In the genomic region with DNA sequence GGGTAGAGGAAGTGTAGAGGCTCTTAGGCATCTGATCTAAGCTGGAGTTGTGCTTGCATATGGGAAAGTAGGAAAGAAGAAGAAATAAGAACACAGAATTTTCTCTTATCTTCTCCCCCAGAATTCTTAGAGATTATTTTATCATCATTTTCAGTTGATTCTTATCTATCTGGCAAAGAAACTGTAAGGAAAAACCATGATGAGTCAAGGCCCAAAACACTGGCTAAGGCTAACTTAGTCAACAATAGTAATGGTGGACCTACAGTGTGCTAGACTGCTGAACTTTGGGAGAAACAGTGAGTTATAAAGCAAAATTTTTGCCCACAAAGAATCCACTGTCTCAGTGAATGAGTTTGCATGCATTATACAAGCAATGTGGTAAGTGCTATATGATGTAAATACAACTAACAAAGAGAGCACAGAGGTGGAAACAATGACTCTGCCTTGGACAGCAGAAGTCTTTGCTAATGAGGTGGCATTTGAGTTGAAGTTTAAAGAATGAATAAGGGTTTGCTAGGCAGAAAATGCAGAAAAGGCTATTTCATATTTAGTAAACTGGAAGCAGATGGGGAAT, we compare ENCODE assay signal across 25 cellular contexts.
DNase-seq lines count a peak whose midpoint lies in the region; ATAC-seq, FAIRE-seq and TF ChIP-seq lines count a peak whose summit lies in the region.
"Had no signal": no experiment of that assay in that cellular context is flagged by ENCODE, and none has a peak within 500 bp of the region (broad histone marks: within the 10 kb centered on the region; RNA-seq: fewer than 3 reads in every experiment).

No MANE protein-coding gene starts in this region.

- H3K9me3 Mint-ChIP-seq in activated naive CD4-positive, alpha-beta T cell treated with anti-CD3 and anti-CD28 coated beads for 36 hours: no peaks in the 10 kb centered on the region
- H3K9me3 Mint-ChIP-seq: activated CD4-positive, alpha-beta memory T cell treated with anti-CD3 and anti-CD28 coated beads for 36 hours; activated naive CD4-positive, alpha-beta T cell treated with anti-CD3 and anti-CD28 coated beads, Interleukin-2, amount 50 U/mL, for 24 hours; neural progenitor cell had no signal

- in situ Hi-C loops in GM12878 (cut with MboI): no loop called here

- CTCF ChIA-PET in GM12878 (lab: Yijun Ruan, JAX): interaction anchor here (0.9 to 1.3 kb wide), 3 partner anchors 9 to 190 kb away, joined by 3 to 6 read pairs (median 3); no protein-coding TSS in a partner anchor
- CTCF ChIA-PET in activated naive CD4-positive, alpha-beta T cell treated with anti-CD3 and anti-CD28 coated beads for 36 hours (lab: Charles Lee): interaction anchor here (1.0 to 1.2 kb wide), 2 partner anchors 13 to 700 kb away, joined by 4 read pairs; no protein-coding TSS in a partner anchor

- H3K4me1 ChIP-seq in GM12878 (ENCODE audit: control insufficient read depth, insufficient read depth, low read length): peaks cover 12% of the 10 kb centered on the region
- H3K4me1 ChIP-seq: gastroesophageal sphincter, neural progenitor cell, prostate gland, vagina had no signal

- H3K36me3 ChIP-seq in GM12878 (ENCODE audit: control insufficient read depth in 2 of 2, insufficient read depth in 2 of 2, low read length in 1 of 2): no peaks in the 10 kb centered on the region
- H3K36me3 ChIP-seq: gastroesophageal sphincter, neural progenitor cell, prostate gland, vagina had no signal

- no peak overlapping the region for H3K4me2 ChIP-seq in GM12878 (ENCODE audit: control insufficient read depth, insufficient read depth)
- H3K4me2 ChIP-seq: neural progenitor cell had no signal

- intact Hi-C loops in GM12878 (cut with micrococcal nuclease; ENCODE audit: unreplicated experiment): no loop called here
- intact Hi-C loops in activated naive CD4-positive, alpha-beta T cell treated with anti-CD3 and anti-CD28 coated beads for 36 hours (cut with micrococcal nuclease): no loop called here

- H3K27me3 ChIP-seq in GM12878 (replicated peaks in 1 of 2; ENCODE audit: control insufficient read depth in 2 of 2, insufficient read depth in 2 of 2, low read length in 1 of 2): no peaks in the 10 kb centered on the region
- no peaks in the 10 kb centered on the region for H3K27me3 ChIP-seq in layer of hippocampus (ENCODE audit: control insufficient read depth, insufficient read depth, low read length)
- H3K27me3 ChIP-seq: gastroesophageal sphincter, neural progenitor cell, vagina had no signal

- no peak overlapping the region for H3K27ac Mint-ChIP-seq in activated naive CD4-positive, alpha-beta T cell treated with anti-CD3 and anti-CD28 coated beads for 36 hours
- H3K27ac Mint-ChIP-seq: activated CD4-positive, alpha-beta memory T cell treated with anti-CD3 and anti-CD28 coated beads for 36 hours; activated naive CD4-positive, alpha-beta T cell treated with anti-CD3 and anti-CD28 coated beads, Interleukin-2, amount 50 U/mL, for 24 hours; neural progenitor cell; T-helper 17 cell had no signal

- H3K79me2 ChIP-seq in GM12878 (ENCODE audit: control insufficient read depth, insufficient read depth, low read length): no peaks in the 10 kb centered on the region

- BruUV-seq in GM12878 (replicated peaks; lab: Mats Ljungman, UMichigan): no TSS peak

- no peak overlapping the region for H2AFZ ChIP-seq in GM12878 (ENCODE audit: control insufficient read depth, low read depth, low read length)
- H2AFZ ChIP-seq: neural progenitor cell had no signal

- ATAC-seq in GM12878: peak; percentile 51; the same call in 2 of the 3 replicates
- ATAC-seq: gastroesophageal sphincter, left lobe of liver, mucosa of descending colon, T-helper 17 cell had no signal

- no peak for TF ChIP-seq RAD21 in GM12878 (IDR thresholded peaks at IDR 0.05; ENCODE audit: insufficient read depth, low read depth, low read length)

- FAIRE-seq in HTR-8/SVneo (lab: Jason Lieb, UNC): peak; percentile 38
- FAIRE-seq in GM12878 (lab: Jason Lieb, UNC): no peak
- no peak for FAIRE-seq in GM19239 (lab: Jason Lieb, UNC)

- H3K4me3 Mint-ChIP-seq in activated naive CD4-positive, alpha-beta T cell treated with anti-CD3 and anti-CD28 coated beads for 36 hours: no peak overlapping the region
- H3K4me3 Mint-ChIP-seq: activated CD4-positive, alpha-beta memory T cell treated with anti-CD3 and anti-CD28 coated beads for 36 hours; activated naive CD4-positive, alpha-beta T cell treated with anti-CD3 and anti-CD28 coated beads, Interleukin-2, amount 50 U/mL, for 24 hours; neural progenitor cell; T-helper 17 cell had no signal

- SMC1A ChIA-PET in GM12878 (lab: Charles Lee; ENCODE audit: uncharacterized antibody, unreplicated experiment): interaction anchor here (0.8 to 1.2 kb wide), 3 partner anchors 20 to 46 kb away, joined by 3 read pairs; no protein-coding TSS in a partner anchor

- no peak overlapping the region for H3K27ac ChIP-seq in GM12878 (ENCODE audit: control insufficient read depth, insufficient read depth)
- H3K27ac ChIP-seq in layer of hippocampus (ENCODE audit: low read depth, low read length): peak overlapping the region; percentile 71
- H3K27ac ChIP-seq: gastroesophageal sphincter, neural progenitor cell, prostate gland, skin epidermis, vagina had no signal

- H3K4me1 Mint-ChIP-seq in activated naive CD4-positive, alpha-beta T cell treated with anti-CD3 and anti-CD28 coated beads for 36 hours (ENCODE audit: low read depth): no peaks in the 10 kb centered on the region
- H3K4me1 Mint-ChIP-seq: activated naive CD4-positive, alpha-beta T cell treated with anti-CD3 and anti-CD28 coated beads, Interleukin-2, amount 50 U/mL, for 24 hours; neural progenitor cell; T-helper 17 cell had no signal

- TF ChIP-seq CTCF in AG10803 (conservative IDR thresholded peaks at IDR 0.05; ENCODE audit: low read length) (no peak), GM12878 (IDR thresholded peaks at IDR 0.05 in 2 of 3, conservative IDR thresholded peaks at IDR 0.05 in 1 of 3; ENCODE audit: control insufficient read depth in 2 of 3, extremely low read depth in 1 of 3, insufficient read depth in 1 of 3, low read depth in 3 of 3, low read length in 3 of 3) (no peak)

- H3K9me3 ChIP-seq in GM12878 (replicated peaks; ENCODE audit: control insufficient read depth, insufficient read depth, low read length): no peaks in the 10 kb centered on the region
- H3K9me3 ChIP-seq: gastroesophageal sphincter, mucosa of descending colon, prostate gland, vagina had no signal

- no peaks in the 10 kb centered on the region for H3K36me3 Mint-ChIP-seq in activated naive CD4-positive, alpha-beta T cell treated with anti-CD3 and anti-CD28 coated beads for 36 hours (ENCODE audit: low read depth)
- H3K36me3 Mint-ChIP-seq: activated CD4-positive, alpha-beta memory T cell treated with anti-CD3 and anti-CD28 coated beads for 36 hours; activated naive CD4-positive, alpha-beta T cell treated with anti-CD3 and anti-CD28 coated beads, Interleukin-2, amount 50 U/mL, for 24 hours; neural progenitor cell had no signal

- no peak overlapping the region for H3K9ac ChIP-seq in GM12878 (ENCODE audit: control insufficient read depth, insufficient read depth, low read length)
- H3K9ac ChIP-seq: neural progenitor cell had no signal

- H3K27me3 Mint-ChIP-seq in activated naive CD4-positive, alpha-beta T cell treated with anti-CD3 and anti-CD28 coated beads for 36 hours (ENCODE audit: low read depth): peaks cover 6% of the 10 kb centered on the region

- no peak overlapping the region for H3K4me3 ChIP-seq in AG10803 (ENCODE audit: low read length)
- no peak overlapping the region for H3K4me3 ChIP-seq in GM12878
- H3K4me3 ChIP-seq: gastroesophageal sphincter, mucosa of descending colon, neural progenitor cell, prostate gland, skin epidermis, vagina had no signal

- TF ChIP-seq POLR2A in GM12878 (IDR thresholded peaks at IDR 0.05; ENCODE audit: low read depth, low read length): no peak

- POLR2A ChIA-PET in GM12878 (lab: Charles Lee): no interaction called here

- DNase-seq in AG10803 (ENCODE audit: low read depth) (peak; percentile 59), HTR-8/SVneo (ENCODE audit: insufficient read length, low spot score) (no peak), GM12878 (ENCODE audit: low read depth, low spot score) (no peak), H4 (ENCODE audit: low spot score) (no peak), GM19239 (ENCODE audit: insufficient read length, low spot score) (no peak), T-helper 9 cell (no peak)
- no peak for DNase-seq in activated naive CD4-positive, alpha-beta T cell treated with anti-CD3 and anti-CD28 coated beads for 36 hours
- DNase-seq: activated CD4-positive, alpha-beta memory T cell treated with anti-CD3 and anti-CD28 coated beads for 36 hours; EL; HCEC 1CT; mucosa of descending colon; NCI-H146; NCI-H2171 treated with DMSO at 0.1 percent for 48 hours; NCI-H748 treated with DMSO at 0.1 percent for 48 hours; OCI-M1; stimulated activated CD4-positive, alpha-beta T cell treated with anti-CD3 and anti-CD28 coated beads, Interleukin-4, amount 100 ng/mL, for 1 hour; T-helper 17 cell had no signal

- TF ChIP-seq EP300 in GM12878 (IDR thresholded peaks at IDR 0.05; ENCODE audit: borderline replicate concordance in 1 of 2, control insufficient read depth in 1 of 2, low read depth in 2 of 2, low read length in 2 of 2): no peak

- RAD21 ChIA-PET in GM12878 (lab: Charles Lee; ENCODE audit: unreplicated experiment): no interaction called here

- no peaks in the 10 kb centered on the region for H4K20me1 ChIP-seq in GM12878 (ENCODE audit: control insufficient read depth, insufficient read depth)

TF ChIP-seq in GM12878, 131 proteins besides CTCF, POLR2A, EP300 and RAD21 (continues in another document):
- TF ChIP-seq YBX1 (IDR thresholded peaks at IDR 0.05): no peak
